ENCODE assay signal across 15 cellular contexts in the genomic region with DNA sequence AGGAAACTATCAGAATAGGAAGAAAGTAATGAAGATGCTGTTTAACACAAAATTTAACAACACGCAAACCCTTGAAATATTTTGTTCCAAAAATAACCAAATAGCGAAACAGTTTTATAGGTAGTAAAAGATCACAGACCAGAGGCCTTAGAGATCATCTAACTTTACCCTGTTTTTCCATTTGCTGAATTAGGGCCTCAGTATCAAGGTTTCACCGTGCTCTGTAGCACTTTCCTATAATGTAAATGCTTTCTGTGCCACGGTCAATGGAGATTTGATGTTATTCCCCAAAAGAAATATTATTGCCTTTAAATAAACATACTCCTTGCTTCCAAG.
"Had no signal": no experiment of that assay in that cellular context is flagged by ENCODE, and none has a peak within 500 bp of the region (broad histone marks: within the 10 kb centered on the region; RNA-seq: fewer than 3 reads in every experiment).

No MANE protein-coding gene starts in this region.

- H3K9me3 ChIP-seq: gastroesophageal sphincter, right atrium auricular region had no signal

- ATAC-seq: activated CD8-positive, alpha-beta memory T cell treated with anti-CD3 and anti-CD28 coated beads, Interleukin-2, amount 10 ng/mL, durations not matched to agents 7 days and 5 days; gastroesophageal sphincter; stimulated activated naive B cell treated with anti-CD40 and anti-IgM and Interleukin-4, amounts not matched to agents 10 μg/mL and 1 μg/mL and 100 μg/mL, for 72 hours had no signal

- H3K27ac ChIP-seq: gastroesophageal sphincter, right atrium auricular region had no signal

- H3K36me3 Mint-ChIP-seq: activated CD8-positive, alpha-beta memory T cell treated with anti-CD3 and anti-CD28 coated beads, Interleukin-2, amount 10 ng/mL, durations not matched to agents 7 days and 5 days; activated naive CD8-positive, alpha-beta T cell; type B pancreatic cell had no signal

- H3K4me1 Mint-ChIP-seq: activated CD8-positive, alpha-beta memory T cell treated with anti-CD3 and anti-CD28 coated beads, Interleukin-2, amount 10 ng/mL, durations not matched to agents 7 days and 5 days had no signal

- H3K9me3 Mint-ChIP-seq: activated T-cell treated with anti-CD3 and anti-CD28 coated beads, Interleukin-2, amount 50 U/mL, for 24 hours; stimulated activated naive B cell treated with anti-CD40 and anti-IgM and Interleukin-4, amounts not matched to agents 10 μg/mL and 1 μg/mL and 100 μg/mL, for 72 hours; T-helper 2 cell treated with Interferon-gamma antibody and Interleukin-4, amounts not matched to agents 5 μg/mL and 100 μg/mL, for 36 hours; type B pancreatic cell had no signal

- H3K36me3 ChIP-seq: gastroesophageal sphincter, right atrium auricular region had no signal

- DNase-seq: activated CD4-positive, alpha-beta T cell treated with anti-CD3 and anti-CD28 coated beads, Interleukin-2, amount 50 U/mL, for 48 hours; activated CD4-positive, CD25-positive, alpha-beta regulatory T cell treated with anti-CD3 and anti-CD28 coated beads, Interleukin-2, amount 50 U/mL, for 72 hours; activated CD8-positive, alpha-beta memory T cell treated with anti-CD3 and anti-CD28 coated beads, Interleukin-2, amount 10 ng/mL, durations not matched to agents 7 days and 5 days; activated effector memory CD4-positive, alpha-beta T cell treated with Interleukin-2 at 50 U/mL for 16 hours; activated T-cell treated with anti-CD3 and anti-CD28 coated beads, Interleukin-2, amount 50 U/mL, for 24 hours; amygdala; posterior cingulate gyrus; stimulated activated naive B cell treated with anti-CD40 and anti-IgM and Interleukin-4, amounts not matched to agents 10 μg/mL and 1 μg/mL and 100 μg/mL, for 72 hours; substantia nigra; SW 1271 had no signal

- H3K27me3 Mint-ChIP-seq: activated CD8-positive, alpha-beta memory T cell treated with anti-CD3 and anti-CD28 coated beads, Interleukin-2, amount 10 ng/mL, durations not matched to agents 7 days and 5 days; activated naive CD8-positive, alpha-beta T cell; activated T-cell treated with anti-CD3 and anti-CD28 coated beads, Interleukin-2, amount 50 U/mL, for 24 hours; stimulated activated naive B cell treated with anti-CD40 and anti-IgM and Interleukin-4, amounts not matched to agents 10 μg/mL and 1 μg/mL and 100 μg/mL, for 72 hours; type B pancreatic cell had no signal

- H3K4me3 ChIP-seq: gastroesophageal sphincter, right atrium auricular region had no signal

- H3K27me3 ChIP-seq: gastroesophageal sphincter, right atrium auricular region had no signal

- H3K27ac Mint-ChIP-seq: activated CD8-positive, alpha-beta memory T cell treated with anti-CD3 and anti-CD28 coated beads, Interleukin-2, amount 10 ng/mL, durations not matched to agents 7 days and 5 days; activated naive CD8-positive, alpha-beta T cell; activated T-cell treated with anti-CD3 and anti-CD28 coated beads, Interleukin-2, amount 50 U/mL, for 24 hours; stimulated activated naive B cell treated with anti-CD40 and anti-IgM and Interleukin-4, amounts not matched to agents 10 μg/mL and 1 μg/mL and 100 μg/mL, for 72 hours; T-helper 2 cell treated with Interferon-gamma antibody and Interleukin-4, amounts not matched to agents 5 μg/mL and 100 μg/mL, for 36 hours; type B pancreatic cell had no signal

- H3K4me3 Mint-ChIP-seq: activated CD8-positive, alpha-beta memory T cell treated with anti-CD3 and anti-CD28 coated beads, Interleukin-2, amount 10 ng/mL, durations not matched to agents 7 days and 5 days; activated naive CD8-positive, alpha-beta T cell; activated T-cell treated with anti-CD3 and anti-CD28 coated beads, Interleukin-2, amount 50 U/mL, for 24 hours; stimulated activated naive B cell treated with anti-CD40 and anti-IgM and Interleukin-4, amounts not matched to agents 10 μg/mL and 1 μg/mL and 100 μg/mL, for 72 hours; T-helper 2 cell treated with Interferon-gamma antibody and Interleukin-4, amounts not matched to agents 5 μg/mL and 100 μg/mL, for 36 hours; type B pancreatic cell had no signal
